In genomic region chr6:53023323-53023722, GRCh38 we compare ENCODE assay signal across 16 cellular contexts. TPM values are rescaled to one million over a fixed set of nuclear protein-coding genes. Genes with fewer than 3 reads are reported as not detected.
A peak's percentile ranks its signal among the peaks of the same experiment; 100 is the strongest.
DNase-seq lines count a peak whose midpoint lies in the region; ATAC-seq and TF ChIP-seq lines count a peak whose summit lies in the region.
"Had no signal": no experiment of that assay in that cellular context is flagged by ENCODE, and none has a peak within 500 bp of the region (broad histone marks: within the 10 kb centered on the region; RNA-seq: fewer than 3 reads in every experiment).

No MANE protein-coding gene starts in this region.

- intact Hi-C loops in sigmoid colon (cut with DNase I): no loop called here

- H3K27me3 ChIP-seq in sigmoid colon (no peaks in the 10 kb centered on the region), hepatocyte (no peaks in the 10 kb centered on the region)

- no peak overlapping the region for H2AFZ ChIP-seq in hepatocyte

- H3K36me3 Mint-ChIP-seq in stimulated activated effector memory CD8-positive, alpha-beta T cell treated with anti-CD3 and anti-CD28 coated beads, Interleukin-12 subunit alpha, Interleukin-12 subunit beta, amount 100 ng/mL, for 72 hours: peaks cover 6% of the 10 kb centered on the region

- H3K9me3 Mint-ChIP-seq in stimulated activated effector memory CD8-positive, alpha-beta T cell treated with anti-CD3 and anti-CD28 coated beads, Interleukin-12 subunit alpha, Interleukin-12 subunit beta, amount 100 ng/mL, for 72 hours: no peaks in the 10 kb centered on the region
- H3K9me3 Mint-ChIP-seq: CD4-positive, alpha-beta memory T cell had no signal

- H3K36me3 ChIP-seq in sigmoid colon (peaks cover 0 to 51% (median 11%) of the 10 kb centered on the region in 4 donors), hepatocyte (replicated peaks; ENCODE audit: insufficient read depth, low read depth) (no peaks in the 10 kb centered on the region)

- H3K4me3 ChIP-seq in sigmoid colon (no peak overlapping the region), hepatocyte (no peak overlapping the region)
- H3K4me3 ChIP-seq: GM12878 had no signal

- DNase-seq in SK-MEL-5 (ENCODE audit: low read depth, low spot score) (peak; percentile 83), foreskin melanocyte (peak; percentile 72), midbrain (lab: John Stamatoyannopoulos, UW) (peak; percentile 79), substantia nigra (lab: John Stamatoyannopoulos, UW) (peak in 41 of 49 donors; percentile 10 to 84 (median 50)), sigmoid colon (no peak), hepatocyte (ENCODE audit: low spot score) (no peak)
- no peak for DNase-seq in stimulated activated effector memory CD8-positive, alpha-beta T cell treated with anti-CD3 and anti-CD28 coated beads, Interleukin-12 subunit alpha, Interleukin-12 subunit beta, amount 100 ng/mL, for 72 hours (ENCODE audit: low spot score in 2 of 2)
- DNase-seq: Calu3; CD4-positive, alpha-beta memory T cell; NCI-H1105; NCI-H1694; NCI-H2081 treated with DMSO at 0.1 percent for 48 hours; NCI-H446 treated with DMSO at 0.1 percent for 48 hours had no signal

- no peak for TF ChIP-seq POLR2A in sigmoid colon (IDR thresholded peaks at IDR 0.05)

- H3K4me3 Mint-ChIP-seq in stimulated activated effector memory CD8-positive, alpha-beta T cell treated with anti-CD3 and anti-CD28 coated beads, Interleukin-12 subunit alpha, Interleukin-12 subunit beta, amount 100 ng/mL, for 72 hours: no peak overlapping the region
- H3K4me3 Mint-ChIP-seq: CD4-positive, alpha-beta memory T cell had no signal

- H3K27ac ChIP-seq in substantia nigra (ENCODE audit: low read depth, low read length, poor library complexity, severe bottlenecking) (peak overlapping the region; percentile 87), sigmoid colon (no peak overlapping the region), hepatocyte (no peak overlapping the region)

- H3K79me2 ChIP-seq in hepatocyte: no peaks in the 10 kb centered on the region

- ATAC-seq in stimulated activated effector memory CD8-positive, alpha-beta T cell treated with anti-CD3 and anti-CD28 coated beads, Interleukin-12 subunit alpha, Interleukin-12 subunit beta, amount 100 ng/mL, for 72 hours: no peak
- ATAC-seq in HG03139 (IDR thresholded peaks at IDR 0.05; ENCODE audit: unreplicated experiment): no peak
- ATAC-seq: GM12878, Panc1 had no signal

- 90 to 92% methylated on average over 1 of the region's 1 CpG for WGBS in sigmoid colon, 2 donors
- 85% methylated on average over 1 of the region's 1 CpG for WGBS in hepatocyte (ENCODE audit: low lambda C conversion rate, missing lambda C conversion rate)

- no peak for TF ChIP-seq EP300 in sigmoid colon (IDR thresholded peaks at IDR 0.05)

- in situ Hi-C loops in SK-MEL-5 (cut with HindIII; ENCODE audit: low pct_unique_long_range_greater_than_20kb, low sequenced_read_pairs): no loop called here

- H4K20me1 ChIP-seq in hepatocyte (ENCODE audit: insufficient read depth, poor library complexity, severe bottlenecking): no peaks in the 10 kb centered on the region

- no peak overlapping the region for H3K27ac Mint-ChIP-seq in stimulated activated effector memory CD8-positive, alpha-beta T cell treated with anti-CD3 and anti-CD28 coated beads, Interleukin-12 subunit alpha, Interleukin-12 subunit beta, amount 100 ng/mL, for 72 hours
- H3K27ac Mint-ChIP-seq: CD4-positive, alpha-beta memory T cell had no signal

- H3K4me2 ChIP-seq in hepatocyte: no peak overlapping the region

- no peaks in the 10 kb centered on the region for H3K4me1 Mint-ChIP-seq in stimulated activated effector memory CD8-positive, alpha-beta T cell treated with anti-CD3 and anti-CD28 coated beads, Interleukin-12 subunit alpha, Interleukin-12 subunit beta, amount 100 ng/mL, for 72 hours

- H3K9me3 ChIP-seq in sigmoid colon (no peaks in the 10 kb centered on the region), hepatocyte (ENCODE audit: low read depth) (no peaks in the 10 kb centered on the region)

- no peaks in the 10 kb centered on the region for H3K9me2 ChIP-seq in hepatocyte (replicated peaks; ENCODE audit: insufficient read depth)

- TF ChIP-seq CTCF in sigmoid colon (IDR thresholded peaks at IDR 0.05) (no peak), hepatocyte (IDR thresholded peaks at IDR 0.05; ENCODE audit: poor library complexity) (no peak)

- H3K4me1 ChIP-seq in sigmoid colon (no peaks in the 10 kb centered on the region), hepatocyte (ENCODE audit: insufficient read depth) (no peaks in the 10 kb centered on the region)

RNA-seq across cellular contexts. Expression of gene GSTA4, which starts 28.2 kb away (rescaled TPM):
- total RNA-seq in SK-MEL-5 (2014; rRNA removed; shearing (Covaris generic)): 24.9 and 25.3 TPM in 2 replicates
- 17.7 and 19.4 TPM in 2 replicates for polyA plus RNA-seq in SK-MEL-5 (2015; cell fraction: cytosol; rRNA removed)
- polyA plus RNA-seq in SK-MEL-5 (2015; cell fraction: nucleus; rRNA removed): 69.5 and 78.5 TPM in 2 replicates
- 10 to 100 TPM; 21.0 to 37.0 (median 32.0) TPM for total RNA-seq in sigmoid colon
- polyA plus RNA-seq in sigmoid colon: 10 to 100 TPM; 15.6 to 18.0 (median 16.2) TPM
- total RNA-seq in hepatocyte: 83.8 and 89.2 TPM in 2 replicates
- 79.6 and 88.4 TPM in 2 replicates for polyA plus RNA-seq in hepatocyte
- total RNA-seq: CD4-positive, alpha-beta memory T cell had no signal

RNA-seq across cellular contexts. Expression of gene CILK1, which starts 38.3 kb away (rescaled TPM):
- 33.5 and 35.2 TPM in 2 replicates for total RNA-seq in SK-MEL-5 (2014; rRNA removed; shearing (Covaris generic))
- 26.0 and 36.6 TPM in 2 replicates for polyA plus RNA-seq in SK-MEL-5 (2015; cell fraction: cytosol; rRNA removed)
- 18.1 and 21.1 TPM in 2 replicates for polyA plus RNA-seq in SK-MEL-5 (2015; cell fraction: nucleus; rRNA removed)
- 10 to 100 TPM; 22.4 to 28.8 (median 23.9) TPM for total RNA-seq in sigmoid colon
- polyA plus RNA-seq in sigmoid colon: 1 to 10 TPM; 6.6 to 9.7 (median 7.3) TPM
- total RNA-seq in hepatocyte: 30.0 and 30.5 TPM in 2 replicates
- 6.3 and 7.5 TPM in 2 replicates for polyA plus RNA-seq in hepatocyte

RNA-seq across cellular contexts. Expression of gene FBXO9, which starts 41.9 kb away (rescaled TPM):
- total RNA-seq in SK-MEL-5 (2014; rRNA removed; shearing (Covaris generic)): 51.3 and 51.7 TPM in 2 replicates
- polyA plus RNA-seq in SK-MEL-5 (2015; cell fraction: cytosol; rRNA removed): 53.3 and 57.4 TPM in 2 replicates
- 338 and 410 TPM in 2 replicates for polyA plus RNA-seq in SK-MEL-5 (2015; cell fraction: nucleus; rRNA removed)
- 10 to 100 TPM; 41.9 to 63.1 (median 53.0) TPM for total RNA-seq in sigmoid colon
- polyA plus RNA-seq in sigmoid colon: 10 to 100 TPM; 22.4 to 33.8 (median 29.4) TPM
- 33.3 and 36.6 TPM in 2 replicates for total RNA-seq in hepatocyte
- 79.8 and 84.0 TPM in 2 replicates for polyA plus RNA-seq in hepatocyte

Comparison
In these comparisons a context has a peak if more than half of its experiments do, and no peak if none do; other contexts are left out.
1. DNase-seq: peak in SK-MEL-5 (single experiment), foreskin melanocyte (single experiment), midbrain (single experiment) and substantia nigra (41 of 49); none in sigmoid colon (single experiment), stimulated activated effector memory CD8-positive, alpha-beta T cell treated with anti-CD3 and anti-CD28 coated beads, Interleukin-12 subunit alpha, Interleukin-12 subunit beta, amount 100 ng/mL, for 72 hours (0 of 2) and hepatocyte (single experiment).